9 cellular contexts compared by ENCODE assay signal in the genomic region with DNA sequence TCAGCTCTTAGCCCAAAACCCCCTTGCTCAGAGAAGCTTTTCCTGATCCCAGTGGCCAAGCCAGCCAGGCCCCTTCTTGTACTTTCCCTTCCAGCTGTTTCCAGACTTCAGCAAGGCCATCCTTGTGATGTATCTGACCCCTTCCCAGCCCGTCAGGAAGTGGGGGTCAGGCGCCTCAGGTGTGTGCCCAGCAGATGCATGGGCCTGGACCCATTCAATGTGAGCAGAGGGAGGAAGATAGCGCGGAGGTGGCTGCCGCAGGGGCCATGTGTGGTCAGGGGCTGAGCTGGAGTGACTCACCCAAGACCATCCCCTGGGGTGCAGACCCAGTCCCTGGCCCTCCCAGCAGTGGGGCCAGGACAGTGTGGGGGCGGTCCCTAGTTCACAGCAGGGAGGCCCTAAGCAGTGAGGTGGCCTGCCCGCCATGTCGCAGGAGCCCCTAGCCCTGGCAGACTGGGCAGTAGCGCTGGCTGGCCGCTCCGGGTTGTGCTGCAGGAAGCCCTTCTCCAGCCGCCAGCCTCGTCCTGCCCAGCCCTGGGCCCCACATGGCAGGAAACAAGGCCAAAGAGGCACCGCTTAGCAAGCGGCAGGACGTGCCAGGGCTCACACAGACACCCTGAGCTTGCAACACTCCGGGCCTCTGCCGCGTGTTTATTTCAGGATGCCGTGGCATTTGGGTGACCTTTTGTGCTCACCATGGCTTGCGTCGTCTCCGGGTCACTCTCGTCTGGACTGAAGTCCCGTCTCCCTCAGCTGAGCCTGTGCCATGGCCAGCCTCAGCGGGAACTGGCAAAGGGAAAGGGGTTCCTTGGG. TPM values are rescaled to one million over a fixed set of nuclear protein-coding genes. Genes with fewer than 3 reads are reported as not detected.
DNase-seq lines count a peak whose midpoint lies in the region; ATAC-seq, FAIRE-seq and TF ChIP-seq lines count a peak whose summit lies in the region.
"Had no signal": no experiment of that assay in that cellular context is flagged by ENCODE, and none has a peak within 500 bp of the region (broad histone marks: within the 10 kb centered on the region; RNA-seq: fewer than 3 reads in every experiment).

No MANE protein-coding gene starts in this region.

- no peak for TF ChIP-seq CTCF in AG10803 (conservative IDR thresholded peaks at IDR 0.05; ENCODE audit: low read length)
- no peak for TF ChIP-seq CTCF in pancreas (IDR thresholded peaks at IDR 0.05)

- intact Hi-C loops in pancreas (cut with DNase I): no loop called here

- no peaks in the 10 kb centered on the region for H3K4me1 ChIP-seq in pancreas

- H3K4me3 ChIP-seq in AG10803 (ENCODE audit: low read length) (no peak overlapping the region), pancreas (no peak overlapping the region)

- DNase-seq in AG10803 (ENCODE audit: low read depth) (peak; percentile 88), amniotic epithelial cell (ENCODE audit: low read depth) (peak; percentile 80), globus pallidus (ENCODE audit: low spot score) (peak; percentile 78), pancreas (no peak)
- DNase-seq: activated B cell treated with CpG ODN at 0.5 μM for 24 hours had no signal

- no peaks in the 10 kb centered on the region for H3K36me3 ChIP-seq in pancreas

- no peak for FAIRE-seq in pancreas (lab: Jason Lieb, UNC)

- peak overlapping the region in 1 of 4 donors; percentile 29 for H3K27ac ChIP-seq in pancreas

- 74 to 77% methylated on average over 24 to 26 of the region's 26 CpGs for WGBS in pancreas, 2 donors

- H3K27me3 ChIP-seq in pancreas: no peaks in the 10 kb centered on the region

- no peaks in the 10 kb centered on the region for H3K9me3 ChIP-seq in pancreas

- ATAC-seq in pancreas (peak in 3 of 4 donors; percentile 41 to 71 (median 46)), GM19328 (IDR thresholded peaks at IDR 0.05; ENCODE audit: unreplicated experiment) (no peak), GM21528 (IDR thresholded peaks at IDR 0.05; ENCODE audit: low FRiP score, unreplicated experiment) (no peak), GM18867 (IDR thresholded peaks at IDR 0.05; ENCODE audit: unreplicated experiment) (no peak), HG02981 (IDR thresholded peaks at IDR 0.05; ENCODE audit: unreplicated experiment) (no peak)

RNA-seq across cellular contexts. Expression of a gene that starts 12.0 kb away (rescaled TPM):
- total RNA-seq in pancreas: 1 to 10 TPM; 3.5 to 6.4 (median 5.0) TPM
- 1 to 10 TPM; 6.7 to 6.8 TPM for polyA plus RNA-seq in pancreas

RNA-seq across cellular contexts. Expression of a gene that starts 16.9 kb away (rescaled TPM):
- 10 to 100 TPM; 29.1 to 54.6 (median 38.8) TPM for total RNA-seq in pancreas
- polyA plus RNA-seq in pancreas: 100 to 1,000 TPM in 1 of 2 donors, 10 to 100 TPM in 1; 76.3 to 136 TPM

RNA-seq across cellular contexts. Expression of a gene that starts 46.6 kb away (rescaled TPM):
- total RNA-seq in pancreas: 10 to 100 TPM; 20.4 to 41.1 (median 23.0) TPM
- polyA plus RNA-seq in pancreas: 10 to 100 TPM; 79.5 to 80.8 TPM

RNA-seq across cellular contexts. Expression of a gene that starts 59.5 kb away (rescaled TPM):
- 100 to 1,000 TPM in 1 of 6 donors, 10 to 100 TPM in 5; 70.0 to 102 (median 79.7) TPM for total RNA-seq in pancreas
- 100 to 1,000 TPM in 1 of 2 donors, 10 to 100 TPM in 1; 84.7 to 106 TPM for polyA plus RNA-seq in pancreas

Comparison
In these comparisons a context has a peak if more than half of its experiments do, and no peak if none do; other contexts are left out.
1. DNase-seq: peak in AG10803 (single experiment), amniotic epithelial cell (single experiment) and globus pallidus (single experiment); none in pancreas (0 of 6).
2. ATAC-seq: peak in pancreas (3 of 4); none in GM19328 (single experiment), GM21528 (single experiment), GM18867 (single experiment) and HG02981 (single experiment).